19 cellular contexts compared by ENCODE assay signal in genomic region chr6:52516943-52517342, GRCh38. TPM values are rescaled to one million over a fixed set of nuclear protein-coding genes. Genes with fewer than 3 reads are reported as not detected.
A peak's percentile ranks its signal among the peaks of the same experiment; 100 is the strongest.
DNase-seq lines count a peak whose midpoint lies in the region; ATAC-seq, FAIRE-seq and TF ChIP-seq lines count a peak whose summit lies in the region.
"Had no signal": no experiment of that assay in that cellular context is flagged by ENCODE, and none has a peak within 500 bp of the region (broad histone marks: within the 10 kb centered on the region; RNA-seq: fewer than 3 reads in every experiment).

No MANE protein-coding gene starts in this region.

- no peak for ATAC-seq in SK-N-SH treated with all-trans-retinoic acid at 6 μM for 48 hours
- ATAC-seq in GM21360 (IDR thresholded peaks at IDR 0.05; ENCODE audit: unreplicated experiment) = no peak

- no peaks in the 10 kb centered on the region for H3K27me3 Mint-ChIP-seq in astrocyte (ENCODE audit: low read depth, unreplicated experiment)
- H3K27me3 Mint-ChIP-seq: activated CD4-positive, alpha-beta T cell treated with anti-CD3 and anti-CD28 coated beads, Interleukin-2, amount 10 ng/mL, durations not matched to agents 24 days and 14 days; activated CD8-positive, alpha-beta memory T cell treated with anti-CD3 and anti-CD28 coated beads, Interleukin-2, amount 10 ng/mL, durations not matched to agents 7 days and 5 days; IgD-negative memory B cell had no signal

- no peak overlapping the region for H2AFZ ChIP-seq in SK-N-SH (ENCODE audit: low read depth)
- no peak overlapping the region for H2AFZ ChIP-seq in astrocyte (ENCODE audit: low read depth, low read length)

- intact Hi-C loops in uterus (cut with DNase I; ENCODE audit: low total_unique reads) = loop anchor here (10.0 kb wide), 1 partner anchor 58 kb away; the partner anchor contains the start of gene TRAM2

- H2BK120ac ChIP-seq in mesendoderm (ENCODE audit: low read depth, low read length) = no peak overlapping the region

- WGBS in SK-N-SH (ENCODE audit: low lambda C conversion rate) = 96% methylated on average over 3 of the region's 3 CpGs
- WGBS in mesendoderm (ENCODE audit: extremely low coverage, insufficient coverage, low lambda C conversion rate) = no CpG with 5 or more reads among the region's 3 CpGs

- DNase-seq in SK-N-SH = no peak
- DNase-seq in astrocyte (ENCODE audit: low read depth) = no peak
- DNase-seq in mesendoderm = no peak
- no peak for DNase-seq in uterus
- no peak for DNase-seq in NCI-H128 (lab: John Stamatoyannopoulos, UW; ENCODE audit: unreplicated experiment)
- no peak for DNase-seq in NCI-H1436 treated with DMSO at 0.1 percent for 48 hours (lab: John Stamatoyannopoulos, UW)
- DNase-seq: central memory CD4-positive, alpha-beta T cell; DMS79; MM.1S had no signal

- H3K4me3 ChIP-seq in SK-N-SH (ENCODE audit: low read depth in 2 of 2, low read length in 1 of 2) = no peak overlapping the region
- no peak overlapping the region for H3K4me3 ChIP-seq in astrocyte (ENCODE audit: insufficient read depth, low read depth, low read length)
- H3K4me3 ChIP-seq in mesendoderm (ENCODE audit: low read length) = no peak overlapping the region
- H3K4me3 ChIP-seq in uterus = no peak overlapping the region
- H3K4me3 ChIP-seq: GM12878, mucosa of descending colon had no signal

- POLR2A ChIA-PET in SK-N-SH (lab: Yijun Ruan, JAX) = no interaction called here

- peaks cover 33% of the 10 kb centered on the region for H3K36me3 Mint-ChIP-seq in astrocyte (ENCODE audit: low read depth, unreplicated experiment)
- H3K36me3 Mint-ChIP-seq: activated CD8-positive, alpha-beta memory T cell treated with anti-CD3 and anti-CD28 coated beads, Interleukin-2, amount 10 ng/mL, durations not matched to agents 7 days and 5 days had no signal

- H3K9me2 ChIP-seq in SK-N-SH = no peaks in the 10 kb centered on the region

- CTCF ChIA-PET in SK-N-SH (lab: Yijun Ruan, JAX) = no interaction called here

- peaks cover 42 to 51% of the 10 kb centered on the region in 2 experiments for H3K36me3 ChIP-seq in SK-N-SH (replicated peaks in 1 of 2; ENCODE audit: control insufficient read depth in 1 of 2, insufficient read depth in 2 of 2, low read length in 1 of 2)
- peaks cover 39% of the 10 kb centered on the region for H3K36me3 ChIP-seq in astrocyte (ENCODE audit: insufficient read depth, low read length)
- H3K36me3 ChIP-seq in mesendoderm (ENCODE audit: control insufficient read depth, insufficient read depth, low read length) = no peaks in the 10 kb centered on the region
- no peaks in the 10 kb centered on the region for H3K36me3 ChIP-seq in uterus

- no peak overlapping the region for H3K56ac ChIP-seq in mesendoderm (ENCODE audit: low read length)

- no peak overlapping the region for H3K9ac ChIP-seq in SK-N-SH
- no peak overlapping the region for H3K9ac ChIP-seq in astrocyte (ENCODE audit: low read length)
- H3K9ac ChIP-seq in mesendoderm (ENCODE audit: low read length) = no peak overlapping the region

- H3K4me1 Mint-ChIP-seq in astrocyte (ENCODE audit: low read depth, unreplicated experiment) = peaks cover 71% of the 10 kb centered on the region

- no peak overlapping the region for H2AK5ac ChIP-seq in mesendoderm (ENCODE audit: low read length)

- FAIRE-seq in astrocyte (lab: Jason Lieb, UNC) = no peak

- peak overlapping the region; percentile 15 for H3K27ac Mint-ChIP-seq in astrocyte (ENCODE audit: unreplicated experiment)
- H3K27ac Mint-ChIP-seq: activated CD8-positive, alpha-beta memory T cell treated with anti-CD3 and anti-CD28 coated beads, Interleukin-2, amount 10 ng/mL, durations not matched to agents 7 days and 5 days had no signal

- TF ChIP-seq EP300 in SK-N-SH (IDR thresholded peaks at IDR 0.05; ENCODE audit: borderline replicate concordance in 1 of 2, low read depth in 1 of 2, low read length in 1 of 2) = no peak

- H3K4me3 Mint-ChIP-seq in astrocyte (ENCODE audit: unreplicated experiment) = no peak overlapping the region
- H3K4me3 Mint-ChIP-seq: activated CD4-positive, alpha-beta T cell treated with anti-CD3 and anti-CD28 coated beads, Interleukin-2, amount 10 ng/mL, durations not matched to agents 24 days and 14 days; activated CD8-positive, alpha-beta memory T cell treated with anti-CD3 and anti-CD28 coated beads, Interleukin-2, amount 10 ng/mL, durations not matched to agents 7 days and 5 days; IgD-negative memory B cell; neural crest cell had no signal

- H3K79me2 ChIP-seq in SK-N-SH (ENCODE audit: insufficient read depth) = peaks cover 55% of the 10 kb centered on the region
- H3K79me2 ChIP-seq in astrocyte (ENCODE audit: insufficient read depth, low read length) = peaks cover 64% of the 10 kb centered on the region
- no peaks in the 10 kb centered on the region for H3K79me2 ChIP-seq in mesendoderm (ENCODE audit: control insufficient read depth, insufficient read depth, low read length)

- H3K4me2 ChIP-seq in SK-N-SH = peak overlapping the region; percentile 77; the same call in 1 of the 2 replicates
- H3K4me2 ChIP-seq in astrocyte (ENCODE audit: low read length) = no peak overlapping the region
- no peak overlapping the region for H3K4me2 ChIP-seq in mesendoderm (ENCODE audit: low read length)

- peaks cover 5% of the 10 kb centered on the region for H3K79me1 ChIP-seq in mesendoderm (ENCODE audit: low read length)

- H2BK15ac ChIP-seq in mesendoderm (replicated peaks; ENCODE audit: low read depth) = no peak overlapping the region

- no peaks in the 10 kb centered on the region for H4K20me1 ChIP-seq in SK-N-SH (ENCODE audit: insufficient read depth)
- no peaks in the 10 kb centered on the region for H4K20me1 ChIP-seq in astrocyte (ENCODE audit: insufficient read depth, low read length)

- H3K9me3 Mint-ChIP-seq in astrocyte (ENCODE audit: unreplicated experiment) = no peaks in the 10 kb centered on the region
- H3K9me3 Mint-ChIP-seq: activated CD4-positive, alpha-beta T cell treated with anti-CD3 and anti-CD28 coated beads, Interleukin-2, amount 10 ng/mL, durations not matched to agents 24 days and 14 days; IgD-negative memory B cell; neural crest cell had no signal

- H3F3A ChIP-seq in SK-N-SH (replicated peaks; ENCODE audit: insufficient read depth) = peaks cover 34% of the 10 kb centered on the region

- H3K9me3 ChIP-seq in SK-N-SH = no peaks in the 10 kb centered on the region
- no peaks in the 10 kb centered on the region for H3K9me3 ChIP-seq in astrocyte (ENCODE audit: insufficient read depth, low read depth, low read length)
- no peaks in the 10 kb centered on the region for H3K9me3 ChIP-seq in uterus
- H3K9me3 ChIP-seq: mucosa of descending colon had no signal

- TF ChIP-seq RAD21 in SK-N-SH (IDR thresholded peaks at IDR 0.05; ENCODE audit: low read length) = no peak

- H4K8ac ChIP-seq in mesendoderm (ENCODE audit: low read depth, low read length) = no peak overlapping the region

- TF ChIP-seq POLR2A in uterus (IDR thresholded peaks at IDR 0.05) = no peak

- H3K4ac ChIP-seq in mesendoderm (ENCODE audit: low read depth, low read length) = no peak overlapping the region

- H2BK5ac ChIP-seq in mesendoderm (ENCODE audit: low read length) = no peak overlapping the region

- H4K5ac ChIP-seq in mesendoderm (ENCODE audit: low read length) = no peak overlapping the region

- H3K4me1 ChIP-seq in SK-N-SH (ENCODE audit: control insufficient read depth in 1 of 2, insufficient read depth in 2 of 2, low read depth in 1 of 2, low read length in 1 of 2) = peaks cover 43% of the 10 kb centered on the region in 2 experiments
- peaks cover 61% of the 10 kb centered on the region for H3K4me1 ChIP-seq in astrocyte (ENCODE audit: insufficient read depth, low read length)
- H3K4me1 ChIP-seq in mesendoderm (ENCODE audit: control insufficient read depth, low read depth, low read length) = peaks cover 11% of the 10 kb centered on the region
- H3K4me1 ChIP-seq in uterus = peaks cover 8 to 27% of the 10 kb centered on the region in 2 donors

- H3K27ac ChIP-seq in SK-N-SH (ENCODE audit: low read depth in 2 of 2, low read length in 1 of 2) = peak overlapping the region; percentile 97 to 98
- H3K27ac ChIP-seq in astrocyte (ENCODE audit: low read depth, low read length) = peak overlapping the region; percentile 94
- no peak overlapping the region for H3K27ac ChIP-seq in mesendoderm (ENCODE audit: low read depth, low read length)
- peak overlapping the region; percentile 89 to 94 for H3K27ac ChIP-seq in uterus
- H3K27ac ChIP-seq: 22Rv1, HL-60 had no signal

- H3K23ac ChIP-seq in mesendoderm (ENCODE audit: low read length) = no peak overlapping the region

- H3K18ac ChIP-seq in mesendoderm (ENCODE audit: low read length) = peak overlapping the region; percentile 3

- no peaks in the 10 kb centered on the region for H3K27me3 ChIP-seq in SK-N-SH (ENCODE audit: insufficient read depth)
- no peaks in the 10 kb centered on the region for H3K27me3 ChIP-seq in astrocyte (ENCODE audit: insufficient read depth, low read length)
- H3K27me3 ChIP-seq in mesendoderm (ENCODE audit: insufficient read depth, low read length, poor library complexity) = no peaks in the 10 kb centered on the region
- no peaks in the 10 kb centered on the region for H3K27me3 ChIP-seq in uterus

- TF ChIP-seq CTCF in SK-N-SH (IDR thresholded peaks at IDR 0.05) (no peak), astrocyte (IDR thresholded peaks at IDR 0.05; ENCODE audit: insufficient read depth, low read depth, low read length) (no peak), uterus (IDR thresholded peaks at IDR 0.05) (no peak)

TF ChIP-seq in SK-N-SH, 30 proteins besides CTCF, POLR2A, EP300 and RAD21 (continues in another document):
- TF ChIP-seq FOXM1 (IDR thresholded peaks at IDR 0.05; ENCODE audit: low read depth) (no peak), USF1 (IDR thresholded peaks at IDR 0.05; ENCODE audit: borderline replicate concordance, low read depth) (no peak)

TF ChIP-seq in SK-N-SH treated with all-trans-retinoic acid at 6 μM for 48 hours, 23 proteins besides CTCF, POLR2A, EP300 and RAD21 (continues in another document):
- TF ChIP-seq SNAI2 (CRISPR knock-in tag; IDR thresholded peaks at IDR 0.05) = no peak
- TF ChIP-seq ZNF8 (CRISPR knock-in tag; IDR thresholded peaks at IDR 0.05) = no peak
- no peak for TF ChIP-seq CSDC2 (CRISPR knock-in tag; IDR thresholded peaks at IDR 0.05)
- no peak for TF ChIP-seq GLIS3 (CRISPR knock-in tag; IDR thresholded peaks at IDR 0.05)
- TF ChIP-seq TCF4 (CRISPR knock-in tag; IDR thresholded peaks at IDR 0.05; ENCODE audit: borderline replicate concordance) = no peak

RNA-seq across cellular contexts. Expression of gene TRAM2, which starts 59.9 kb away (rescaled TPM):
- 26.4 and 36.0 TPM in 2 replicates for polyA plus RNA-seq in SK-N-SH (2012; rRNA removed)
- 23.9 and 25.6 TPM in 2 replicates for polyA plus RNA-seq in SK-N-SH (2012; cell fraction: cytosol; rRNA removed)
- 39.6 and 52.6 TPM in 2 replicates for polyA plus RNA-seq in SK-N-SH (2012; cell fraction: nucleus; rRNA removed)
- total RNA-seq in astrocyte = 88.7 and 93.4 TPM in 2 replicates
- polyA plus RNA-seq in mesendoderm (2013, experiment 1 of 2) = 39.3 TPM
- polyA plus RNA-seq in mesendoderm (2013, experiment 2 of 2) = 39.0 TPM
- 10 to 100 TPM in 2 of 4 donors, 1 to 10 TPM in 2; 3.8 to 33.2 (median 17.6) TPM for total RNA-seq in uterus
